1 cellular context compared by ENCODE assay signal in the genomic region with DNA sequence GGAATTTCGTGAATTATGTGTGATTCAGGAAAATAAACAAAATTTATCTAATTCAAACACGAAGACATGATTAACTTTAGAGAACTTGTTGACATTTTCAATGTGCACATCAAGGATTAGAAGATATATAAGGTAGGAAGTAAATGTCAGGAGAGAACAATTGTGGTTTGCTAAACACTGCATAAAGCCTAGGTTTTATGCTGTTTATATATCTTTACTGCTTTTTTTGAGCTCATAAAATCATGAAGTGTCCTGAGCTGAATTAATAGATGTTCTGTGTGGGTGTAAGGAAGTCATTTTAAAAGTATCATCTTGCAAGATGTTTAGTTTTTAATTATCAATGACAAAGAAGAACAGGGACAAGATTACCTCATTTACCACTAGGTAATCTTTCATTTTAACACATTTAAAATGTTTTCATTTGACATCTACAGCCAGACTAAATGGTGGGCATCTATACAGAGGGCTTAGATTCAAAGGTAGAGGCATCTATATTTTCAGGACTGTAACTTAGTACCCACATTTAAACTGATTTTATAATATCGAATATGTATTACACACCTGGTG.
TF ChIP-seq lines count a peak whose summit lies in the region.

No MANE protein-coding gene starts in this region.

TF ChIP-seq in HEK293T, 16 proteins besides CTCF, POLR2A, EP300 and RAD21 (continued from another document):
- no peak for TF ChIP-seq FOXK2 (IDR thresholded peaks at IDR 0.05)
- TF ChIP-seq SUZ12 (IDR thresholded peaks at IDR 0.05) = no peak
- 0 out of 2 replicates have a peak, but pooled peaks have one; percentile 19 for TF ChIP-seq FOXA1 (IDR thresholded peaks at IDR 0.05)
- TF ChIP-seq BHLHE40 (IDR thresholded peaks at IDR 0.05; ENCODE audit: borderline replicate concordance) = no peak
- TF ChIP-seq FOXM1 (IDR thresholded peaks at IDR 0.05; ENCODE audit: borderline replicate concordance) = no peak
- TF ChIP-seq ELF4 (IDR thresholded peaks at IDR 0.05) = no peak
- TF ChIP-seq NFRKB (IDR thresholded peaks at IDR 0.05) = no peak
TF ChIP-seq in HEK293T: peak in this region for 3.
